ENCODE assay signal across 8 cellular contexts in genomic region chr5:141876628-141877477, GRCh38. TPM values are rescaled to one million over a fixed set of nuclear protein-coding genes. Genes with fewer than 3 reads are reported as not detected.
A peak's percentile ranks its signal among the peaks of the same experiment; 100 is the strongest.
DNase-seq lines count a peak whose midpoint lies in the region; TF ChIP-seq lines count a peak whose summit lies in the region.

No MANE protein-coding gene starts in this region.

- no peaks in the 10 kb centered on the region for H3K79me2 ChIP-seq in smooth muscle cell (ENCODE audit: low read depth)

- peak overlapping the region; percentile 16 for H3K4me3 Mint-ChIP-seq in activated CD4-positive, alpha-beta memory T cell treated with anti-CD3 and anti-CD28 coated beads, Interleukin-2, amount 10 ng/mL, durations not matched to agents 7 days and 5 days

- WGBS in smooth muscle cell (ENCODE audit: low lambda C conversion rate): 3% methylated on average over 42 of the region's 42 CpGs

- POLR2A ChIA-PET in activated CD4-positive, alpha-beta memory T cell treated with anti-CD3 and anti-CD28 coated beads, Interleukin-2, amount 10 ng/mL, durations not matched to agents 7 days and 5 days (lab: Charles Lee): interaction anchor here (0.6 to 1.6 kb wide), 3 partner anchors 65 to 185 kb away, joined by 3 to 4 read pairs (median 3); no protein-coding TSS in a partner anchor

- no peaks in the 10 kb centered on the region for H4K20me1 ChIP-seq in smooth muscle cell (ENCODE audit: low read depth)

- H3K27me3 ChIP-seq in iPS-20b (ENCODE audit: insufficient read depth, low read length) (peaks cover 47% of the 10 kb centered on the region), smooth muscle cell (ENCODE audit: low read depth) (peaks cover 56% of the 10 kb centered on the region)

- H3K27ac ChIP-seq in iPS-20b (ENCODE audit: low read length): peak overlapping the region; percentile 84
- H3K27ac ChIP-seq in smooth muscle cell (ENCODE audit: low read depth): no peak overlapping the region

- DNase-seq in NCI-H1105 treated with DMSO at 0.1 percent for 48 hours (lab: John Stamatoyannopoulos, UW): peak; percentile 7
- no peak for DNase-seq in NCI-H1105 (lab: John Stamatoyannopoulos, UW)
- no peak for DNase-seq in activated CD4-positive, alpha-beta memory T cell treated with anti-CD3 and anti-CD28 coated beads, Interleukin-2, amount 10 ng/mL, durations not matched to agents 7 days and 5 days
- DNase-seq in smooth muscle cell (lab: John Stamatoyannopoulos, UW; ENCODE audit: unreplicated experiment): no peak
- DNase-seq in activated gamma-delta T cell (lab: John Stamatoyannopoulos, UW): no peak
- DNase-seq in SKM-1 treated with dmso at 0.1 percent for 144 hours (lab: John Stamatoyannopoulos, UW; ENCODE audit: unreplicated experiment): no peak
- DNase-seq in stimulated activated CD4-positive, alpha-beta T cell treated with anti-CD3 and anti-CD28 coated beads, Interleukin-4, amount 100 ng/mL, for 1 hour: no peak

- H3K36me3 Mint-ChIP-seq in activated CD4-positive, alpha-beta memory T cell treated with anti-CD3 and anti-CD28 coated beads, Interleukin-2, amount 10 ng/mL, durations not matched to agents 7 days and 5 days (ENCODE audit: low read depth): peaks cover 2% of the 10 kb centered on the region

- peaks cover 21% of the 10 kb centered on the region for H3K4me1 Mint-ChIP-seq in activated CD4-positive, alpha-beta memory T cell treated with anti-CD3 and anti-CD28 coated beads, Interleukin-2, amount 10 ng/mL, durations not matched to agents 7 days and 5 days

- H3K27me3 Mint-ChIP-seq in activated CD4-positive, alpha-beta memory T cell treated with anti-CD3 and anti-CD28 coated beads, Interleukin-2, amount 10 ng/mL, durations not matched to agents 7 days and 5 days: peaks cover 82% of the 10 kb centered on the region

- no peaks in the 10 kb centered on the region for H3K9me3 Mint-ChIP-seq in activated CD4-positive, alpha-beta memory T cell treated with anti-CD3 and anti-CD28 coated beads, Interleukin-2, amount 10 ng/mL, durations not matched to agents 7 days and 5 days

- peaks cover 49% of the 10 kb centered on the region for H3K4me1 ChIP-seq in iPS-20b (ENCODE audit: insufficient read depth, low read length)
- peaks cover 50% of the 10 kb centered on the region for H3K4me1 ChIP-seq in smooth muscle cell (ENCODE audit: low read depth)

- no peak for TF ChIP-seq CTCF in smooth muscle cell (IDR thresholded peaks at IDR 0.05; ENCODE audit: borderline replicate concordance, insufficient read depth, poor library complexity, severe bottlenecking)

- H3K4me2 ChIP-seq in smooth muscle cell: peak overlapping the region; percentile 97

- H3K9me3 ChIP-seq in iPS-20b (ENCODE audit: insufficient read depth, low read depth, low read length) (no peaks in the 10 kb centered on the region), smooth muscle cell (replicated peaks; ENCODE audit: low read depth) (no peaks in the 10 kb centered on the region)

- H3K9ac ChIP-seq in iPS-20b (ENCODE audit: low read depth, low read length) (peak overlapping the region; percentile 93), smooth muscle cell (ENCODE audit: low read depth) (no peak overlapping the region)

- H2AFZ ChIP-seq in smooth muscle cell (ENCODE audit: low read depth): no peak overlapping the region

- no peaks in the 10 kb centered on the region for H3K36me3 ChIP-seq in iPS-20b (ENCODE audit: insufficient read depth, low read depth, low read length)
- H3K36me3 ChIP-seq in smooth muscle cell (ENCODE audit: low read depth): no peaks in the 10 kb centered on the region

- H3K27ac Mint-ChIP-seq in activated CD4-positive, alpha-beta memory T cell treated with anti-CD3 and anti-CD28 coated beads, Interleukin-2, amount 10 ng/mL, durations not matched to agents 7 days and 5 days: no peak overlapping the region

- H3K4me3 ChIP-seq in iPS-20b (ENCODE audit: low read length): peak overlapping the region; percentile 83
- peak overlapping the region; percentile 67 for H3K4me3 ChIP-seq in smooth muscle cell

- CTCF ChIA-PET in activated CD4-positive, alpha-beta memory T cell treated with anti-CD3 and anti-CD28 coated beads, Interleukin-2, amount 10 ng/mL, durations not matched to agents 7 days and 5 days (lab: Charles Lee): interaction anchor here (1.0 to 8.7 kb wide), 4 partner anchors 83 to 184 kb away, joined by 3 to 157 read pairs (median 86); partner anchors contain the start of gene PCDH12

- H3F3A ChIP-seq in smooth muscle cell (ENCODE audit: low read depth): no peaks in the 10 kb centered on the region

RNA-seq across cellular contexts. Expression of gene PCDH1, which starts 1.4 kb away (rescaled TPM):
- not detected for total RNA-seq in activated CD4-positive, alpha-beta memory T cell treated with anti-CD3 and anti-CD28 coated beads, Interleukin-2, amount 10 ng/mL, durations not matched to agents 7 days and 5 days
- 4.5 and 14.7 TPM in 2 replicates for total RNA-seq in smooth muscle cell
- polyA plus RNA-seq in smooth muscle cell: 2.5 and 3.1 TPM in 2 replicates

RNA-seq across cellular contexts. Expression of gene DELE1, which starts 46.8 kb away (rescaled TPM):
- total RNA-seq in activated CD4-positive, alpha-beta memory T cell treated with anti-CD3 and anti-CD28 coated beads, Interleukin-2, amount 10 ng/mL, durations not matched to agents 7 days and 5 days: 10 to 100 TPM; 73.4 to 80.7 TPM
- 32.0 and 35.8 TPM in 2 replicates for total RNA-seq in smooth muscle cell
- polyA plus RNA-seq in smooth muscle cell: 20.7 and 21.5 TPM in 2 replicates
